8 cellular contexts compared by ENCODE assay signal in the genomic region with DNA sequence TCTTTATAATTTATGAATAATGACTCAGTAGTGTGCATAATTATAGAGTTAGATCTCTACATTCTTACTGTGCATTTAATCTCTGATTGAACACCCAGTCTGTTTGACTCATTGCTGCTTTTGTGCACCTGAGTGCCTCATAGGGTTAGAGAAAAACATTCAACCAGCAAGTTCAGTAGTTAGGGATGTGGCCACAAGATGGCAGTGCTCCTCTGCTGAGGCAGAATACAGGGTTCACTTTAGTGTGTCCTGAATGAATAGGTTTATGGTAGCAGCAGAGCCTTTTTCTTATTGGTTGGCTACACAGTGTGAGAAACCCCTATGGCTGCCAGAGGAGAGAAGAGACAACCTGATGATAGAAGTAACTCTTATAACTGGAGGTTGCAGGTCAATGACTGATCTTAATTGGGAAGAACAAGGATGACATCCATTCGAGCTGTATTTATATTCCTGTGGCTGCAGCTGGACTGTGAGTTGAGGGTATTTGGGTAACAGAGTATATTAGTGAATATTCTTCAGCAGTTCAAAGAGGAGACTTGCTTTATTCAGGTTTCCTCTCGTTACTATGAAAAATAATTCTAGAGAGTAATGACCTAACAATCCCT.
DNase-seq lines count a peak whose midpoint lies in the region; ATAC-seq, FAIRE-seq and TF ChIP-seq lines count a peak whose summit lies in the region.

No MANE protein-coding gene starts in this region.

- no peaks in the 10 kb centered on the region for H3K79me2 ChIP-seq in H1 (ENCODE audit: control insufficient read depth in 1 of 2, insufficient read depth in 2 of 2, low read length in 2 of 2)

- ATAC-seq in activated CD8-positive, alpha-beta T cell treated with anti-CD3 and anti-CD28 coated beads for 36 hours, result peak; percentile 90

- H2AK5ac ChIP-seq in H1 (ENCODE audit: low read depth, low read length), result no peak overlapping the region

- H3K27ac ChIP-seq in H1 (ENCODE audit: low read depth, low read length), result no peak overlapping the region
- no peak overlapping the region for H3K27ac ChIP-seq in stomach
- H3K27ac ChIP-seq in suprapubic skin, result no peak overlapping the region

- peak; percentile 99 for FAIRE-seq in H1 (lab: Jason Lieb, UNC)

- H3K36me3 Mint-ChIP-seq in activated CD8-positive, alpha-beta T cell treated with anti-CD3 and anti-CD28 coated beads for 36 hours (ENCODE audit: low read depth), result peaks cover 14% of the 10 kb centered on the region
- no peaks in the 10 kb centered on the region for H3K36me3 Mint-ChIP-seq in nephron progenitor cell (ENCODE audit: low read depth)

- no peaks in the 10 kb centered on the region for H4K20me1 ChIP-seq in H1 (replicated peaks in 1 of 2; ENCODE audit: control insufficient read depth in 1 of 2, insufficient read depth in 2 of 2, low read length in 2 of 2)

- H2AFZ ChIP-seq in H1 (ENCODE audit: low read length), result peak overlapping the region; percentile 73

- POLR2A ChIA-PET in GM10248 (lab: Yijun Ruan, JAX) (no interaction called here), H1 (lab: Charles Lee; ENCODE audit: partially characterized antibody) (no interaction called here)
- POLR2A ChIA-PET in activated CD8-positive, alpha-beta T cell treated with anti-CD3 and anti-CD28 coated beads for 36 hours (lab: Charles Lee), result interaction anchor here (0.9 to 1.3 kb wide), 2 partner anchors 15 to 681 kb away, joined by 3 read pairs; no protein-coding TSS in a partner anchor

- TF ChIP-seq EP300 in H1 (IDR thresholded peaks at IDR 0.05; ENCODE audit: borderline replicate concordance in 1 of 2, low read depth in 2 of 2, low read length in 2 of 2), result no peak
- no peak for TF ChIP-seq EP300 in stomach (IDR thresholded peaks at IDR 0.05)
- no peak for TF ChIP-seq EP300 in suprapubic skin (IDR thresholded peaks at IDR 0.05)

- H4K91ac ChIP-seq in H1 (replicated peaks; ENCODE audit: insufficient read length, low read length), result no peak overlapping the region

- no peaks in the 10 kb centered on the region for H3K4me1 ChIP-seq in H1 (replicated peaks in 1 of 4; ENCODE audit: control insufficient read depth in 3 of 4, insufficient read depth in 4 of 4, low read length in 3 of 4)
- H3K4me1 ChIP-seq in stomach, result no peaks in the 10 kb centered on the region
- no peaks in the 10 kb centered on the region for H3K4me1 ChIP-seq in suprapubic skin

- no peaks in the 10 kb centered on the region for H3K23me2 ChIP-seq in H1 (ENCODE audit: low read depth, low read length)

- TF ChIP-seq POLR2A in H1 (IDR thresholded peaks at IDR 0.05; ENCODE audit: control extremely low read depth in 1 of 2, low read depth in 2 of 2, low read length in 2 of 2) (no peak), stomach (IDR thresholded peaks at IDR 0.05) (no peak), suprapubic skin (IDR thresholded peaks at IDR 0.05) (no peak)

- no peak overlapping the region for H3K14ac ChIP-seq in H1 (ENCODE audit: insufficient read length)

- no peak overlapping the region for H4K8ac ChIP-seq in H1 (ENCODE audit: extremely low read depth, insufficient read depth, low read length)

- peak overlapping the region; percentile 75 for H3K27ac Mint-ChIP-seq in activated CD8-positive, alpha-beta T cell treated with anti-CD3 and anti-CD28 coated beads for 36 hours
- H3K27ac Mint-ChIP-seq in nephron progenitor cell, result no peak overlapping the region

- H2BK5ac ChIP-seq in H1 (ENCODE audit: low read depth, low read length), result no peak overlapping the region

- H3K79me1 ChIP-seq in H1 (ENCODE audit: low read depth, low read length), result no peaks in the 10 kb centered on the region

- no peak overlapping the region for H3K9ac ChIP-seq in H1 (replicated peaks in 1 of 4; ENCODE audit: extremely low read depth in 1 of 4, low read depth in 3 of 4, low read length in 3 of 4)

- H3K56ac ChIP-seq in H1 (replicated peaks; ENCODE audit: insufficient read length, low read depth, low read length), result no peak overlapping the region

- CTCF ChIA-PET in GM10248 (lab: Yijun Ruan, JAX), result interaction anchor here (1.0 to 2.0 kb wide), 5 partner anchors 11 to 22 kb away, joined by 3 to 6 read pairs (median 5); no protein-coding TSS in a partner anchor
- CTCF ChIA-PET in activated CD8-positive, alpha-beta T cell treated with anti-CD3 and anti-CD28 coated beads for 36 hours (lab: Charles Lee), result interaction anchor here (0.7 to 2.0 kb wide), 19 partner anchors 9 to 672 kb away, joined by 3 to 11 read pairs (median 4); no protein-coding TSS in a partner anchor
- CTCF ChIA-PET in H1 (lab: Charles Lee; ENCODE audit: partially characterized antibody), result interaction anchor here (0.5 to 1.9 kb wide), 9 partner anchors 10 to 101 kb away, joined by 3 to 7 read pairs (median 4); no protein-coding TSS in a partner anchor

- no peak overlapping the region for H4K5ac ChIP-seq in H1 (ENCODE audit: insufficient read length, low read depth, low read length)

- no peaks in the 10 kb centered on the region for H3K27me3 Mint-ChIP-seq in activated CD8-positive, alpha-beta T cell treated with anti-CD3 and anti-CD28 coated beads for 36 hours
- H3K27me3 Mint-ChIP-seq in nephron progenitor cell (ENCODE audit: low read depth, poor library complexity), result peaks cover 6% of the 10 kb centered on the region

- H2BK120ac ChIP-seq in H1 (replicated peaks; ENCODE audit: low read depth, low read length), result no peak overlapping the region

- H2BK15ac ChIP-seq in H1 (ENCODE audit: low read length), result no peak overlapping the region

- no peak overlapping the region for H2BK20ac ChIP-seq in H1 (ENCODE audit: low read length)

- no peaks in the 10 kb centered on the region for H3K27me3 ChIP-seq in H1 (replicated peaks in 1 of 4; ENCODE audit: control insufficient read depth in 3 of 4, extremely low read depth in 1 of 4, insufficient read depth in 3 of 4, low read length in 3 of 4)
- no peaks in the 10 kb centered on the region for H3K27me3 ChIP-seq in stomach
- H3K27me3 ChIP-seq in suprapubic skin, result no peaks in the 10 kb centered on the region

- intact Hi-C loops in activated CD8-positive, alpha-beta T cell treated with anti-CD3 and anti-CD28 coated beads for 36 hours (cut with micrococcal nuclease), result loop anchor here (5.0 kb wide), 1 partner anchor 689 kb away; no protein-coding TSS in a partner anchor
- intact Hi-C loops in stomach (cut with DNase I; ENCODE audit: low total_unique reads), result no loop called here

- H3K18ac ChIP-seq in H1 (ENCODE audit: extremely low read depth, low read length), result no peak overlapping the region

- no peak overlapping the region for H2BK12ac ChIP-seq in H1 (ENCODE audit: low read depth, low read length)

- peak; percentile 74 to 77 for TF ChIP-seq RAD21 in H1 (IDR thresholded peaks at IDR 0.05 in 1 of 2, conservative IDR thresholded peaks at IDR 0.05 in 1 of 2; ENCODE audit: low read depth in 2 of 2, low read length in 2 of 2)

- H3K36me3 ChIP-seq in H1 (ENCODE audit: control insufficient read depth in 2 of 4, insufficient read depth in 4 of 4, low read length in 3 of 4) (no peaks in the 10 kb centered on the region), stomach (no peaks in the 10 kb centered on the region), suprapubic skin (no peaks in the 10 kb centered on the region)

- H3K4me3 Mint-ChIP-seq in activated CD8-positive, alpha-beta T cell treated with anti-CD3 and anti-CD28 coated beads for 36 hours, result peak overlapping the region; percentile 60
- H3K4me3 Mint-ChIP-seq in nephron progenitor cell, result no peak overlapping the region

- peaks cover 2% of the 10 kb centered on the region for H3K9me3 Mint-ChIP-seq in activated CD8-positive, alpha-beta T cell treated with anti-CD3 and anti-CD28 coated beads for 36 hours
- peaks cover 5% of the 10 kb centered on the region for H3K9me3 Mint-ChIP-seq in nephron progenitor cell

- H3K4ac ChIP-seq in H1 (replicated peaks; ENCODE audit: insufficient read length, low read depth, low read length), result no peak overlapping the region

- no peak overlapping the region for H3K4me3 ChIP-seq in HFF-Myc (replicated peaks; ENCODE audit: low read depth, low read length)
- no peak overlapping the region for H3K4me3 ChIP-seq in H1 (ENCODE audit: extremely low read depth in 1 of 4, insufficient read depth in 2 of 4, low read depth in 3 of 4, low read length in 4 of 4)
- H3K4me3 ChIP-seq in stomach, result no peak overlapping the region
- H3K4me3 ChIP-seq in suprapubic skin, result no peak overlapping the region

- H3K4me1 Mint-ChIP-seq in activated CD8-positive, alpha-beta T cell treated with anti-CD3 and anti-CD28 coated beads for 36 hours (ENCODE audit: low read depth), result peaks cover 22% of the 10 kb centered on the region
- no peaks in the 10 kb centered on the region for H3K4me1 Mint-ChIP-seq in nephron progenitor cell

- whole genome bisulfite sequencing in H1 (ENCODE audit: extremely low coverage in 1 of 2, insufficient coverage in 1 of 2, insufficient read length in 1 of 2, insufficient replicate concordance in 2 of 2, low coverage in 1 of 2, low lambda C conversion rate in 2 of 2, missing lambda C conversion rate in 1 of 2), 2 experiments, result 39% methylated on average over 2 of the region's 2 CpGs; no CpG with 5 or more reads in 1 of the 2 experiments
- WGBS in stomach, 5 donors, result 52 to 76% (median 64%) methylated on average over 2 of the region's 2 CpGs
- 79% methylated on average over 2 of the region's 2 CpGs for WGBS in suprapubic skin

- H3K9me3 ChIP-seq in H1 (ENCODE audit: insufficient read depth in 2 of 2, low read depth in 1 of 2, low read length in 1 of 2) (no peaks in the 10 kb centered on the region), stomach (no peaks in the 10 kb centered on the region), suprapubic skin (no peaks in the 10 kb centered on the region)

- no peak overlapping the region for H3K23ac ChIP-seq in H1 (ENCODE audit: insufficient read length)

- peak; percentile 74 for TF ChIP-seq CTCF in GM10248 (IDR thresholded peaks at IDR 0.05; ENCODE audit: control extremely low read depth, extremely low read depth, low read depth, missing control alignments)
- TF ChIP-seq CTCF in HFF-Myc (IDR thresholded peaks at IDR 0.05; ENCODE audit: low read depth, low read length, missing control alignments), result peak; percentile 57
- peak; percentile 84 for TF ChIP-seq CTCF in activated CD8-positive, alpha-beta T cell treated with anti-CD3 and anti-CD28 coated beads for 36 hours (IDR thresholded peaks at IDR 0.05)
- peak in 2 of 3 experiments; percentile 82 to 92; a peak in 3 of 4 replicates for TF ChIP-seq CTCF in H1 (IDR thresholded peaks at IDR 0.05; ENCODE audit: control extremely low read depth in 1 of 3, insufficient read depth in 1 of 3, low read depth in 1 of 3, low read length in 3 of 3)
- peak; percentile 68 for TF ChIP-seq CTCF in nephron progenitor cell (IDR thresholded peaks at IDR 0.05)
- peak in 5 of 7 experiments; percentile 36 to 61 (median 47) for TF ChIP-seq CTCF in stomach (IDR thresholded peaks at IDR 0.05)
- peak in 1 of 2 donors; percentile 50 for TF ChIP-seq CTCF in suprapubic skin (IDR thresholded peaks at IDR 0.05)

- H3K4me2 ChIP-seq in H1 (ENCODE audit: insufficient read depth in 1 of 2, low read depth in 2 of 2, low read length in 2 of 2), result no peak overlapping the region

- peak; percentile 46 for DNase-seq in GM10248 (ENCODE audit: extremely low spot score)
- peak; percentile 5 for DNase-seq in HFF-Myc (ENCODE audit: extremely low read depth, low read depth)
- peak; percentile 46 for DNase-seq in NCI-H69 (lab: John Stamatoyannopoulos, UW)
- DNase-seq in activated CD8-positive, alpha-beta T cell treated with anti-CD3 and anti-CD28 coated beads for 36 hours, result peak; percentile 93
- peak; percentile 31 to 88 for DNase-seq in H1 (ENCODE audit: low read depth in 1 of 2, low spot score in 2 of 2)
- DNase-seq in nephron progenitor cell, result peak; percentile 71
- DNase-seq in stomach, result peak; percentile 73
- no peak for DNase-seq in suprapubic skin (ENCODE audit: low spot score in 2 of 2)

Comparison
In these comparisons a context has a peak if more than half of its experiments do, and no peak if none do; other contexts are left out.
1. DNase-seq: peak in GM10248 (single experiment), HFF-Myc (single experiment), NCI-H69 (single experiment), activated CD8-positive, alpha-beta T cell treated with anti-CD3 and anti-CD28 coated beads for 36 hours (single experiment), H1 (2 of 2), nephron progenitor cell (single experiment) and stomach (single experiment); none in suprapubic skin (0 of 2).